Comparison of ENCODE assay signal across 26 cellular contexts in genomic region chr11:70028147-70028855, GRCh38. TPM values are rescaled to one million over a fixed set of nuclear protein-coding genes. Genes with fewer than 3 reads are reported as not detected.
"Had no signal": no experiment of that assay in that cellular context is flagged by ENCODE, and none has a peak within 500 bp of the region (broad histone marks: within the 10 kb centered on the region; RNA-seq: fewer than 3 reads in every experiment).

No MANE protein-coding gene starts in this region.

- ATAC-seq: foreskin keratinocyte; gastroesophageal sphincter; lower lobe of right lung; stimulated activated effector memory CD8-positive, alpha-beta T cell treated with anti-CD3 and anti-CD28 coated beads, Interleukin-12 subunit alpha, Interleukin-12 subunit beta, amount 100 ng/mL, for 72 hours had no signal

- H3K4me1 ChIP-seq: esophagus muscularis mucosa, foreskin keratinocyte, gastroesophageal sphincter, lower lobe of right lung, sigmoid colon, stomach had no signal

- H3K9me3 Mint-ChIP-seq: natural killer cell treated with Interleukin-12 subunit alpha and Interleukin-12 subunit beta and Interleukin-15 and Interleukin-18, amount 100 ng/mL, for 72 hours; neural crest cell; stimulated activated effector memory CD8-positive, alpha-beta T cell treated with anti-CD3 and anti-CD28 coated beads, Interleukin-12 subunit alpha, Interleukin-12 subunit beta, amount 100 ng/mL, for 72 hours had no signal

- H3K27ac Mint-ChIP-seq: memory B cell; natural killer cell treated with Interleukin-12 subunit alpha and Interleukin-12 subunit beta and Interleukin-15 and Interleukin-18, amount 100 ng/mL, for 72 hours; progenitor cell of endocrine pancreas; stimulated activated effector memory CD8-positive, alpha-beta T cell treated with anti-CD3 and anti-CD28 coated beads, Interleukin-12 subunit alpha, Interleukin-12 subunit beta, amount 100 ng/mL, for 72 hours had no signal

- H2AFZ ChIP-seq: hepatocyte had no signal

- H3K36me3 Mint-ChIP-seq: memory B cell; natural killer cell treated with Interleukin-12 subunit alpha and Interleukin-12 subunit beta and Interleukin-15 and Interleukin-18, amount 100 ng/mL, for 72 hours; stimulated activated effector memory CD8-positive, alpha-beta T cell treated with anti-CD3 and anti-CD28 coated beads, Interleukin-12 subunit alpha, Interleukin-12 subunit beta, amount 100 ng/mL, for 72 hours had no signal

- H3K27me3 ChIP-seq: foreskin keratinocyte, gastroesophageal sphincter, heart left ventricle, hepatocyte, neutrophil, sigmoid colon, thyroid gland had no signal

- H3K36me3 ChIP-seq: esophagus muscularis mucosa, gastroesophageal sphincter, heart left ventricle, left ventricle myocardium inferior, lower lobe of right lung, neutrophil, sigmoid colon, stomach, thyroid gland had no signal

- H3K4me1 Mint-ChIP-seq: memory B cell; stimulated activated effector memory CD8-positive, alpha-beta T cell treated with anti-CD3 and anti-CD28 coated beads, Interleukin-12 subunit alpha, Interleukin-12 subunit beta, amount 100 ng/mL, for 72 hours had no signal

- H3K4me2 ChIP-seq: hepatocyte had no signal

- H3K27ac ChIP-seq: dorsolateral prefrontal cortex, esophagus muscularis mucosa, foreskin keratinocyte, gastroesophageal sphincter, hepatocyte, left ventricle myocardium inferior, lower lobe of right lung, neutrophil, parathyroid adenoma, sigmoid colon, stomach, thyroid gland had no signal

- DNase-seq: dorsolateral prefrontal cortex; effector CD8-positive, alpha-beta T cell; foreskin keratinocyte; heart left ventricle; left cardiac atrium; left ventricle myocardium inferior; lower lobe of right lung; sigmoid colon; stimulated activated CD4-positive, alpha-beta T cell treated with anti-CD3 and anti-CD28 coated beads, Interleukin-4, amount 100 ng/mL, for 24 hours; stimulated activated naive CD4-positive, alpha-beta T cell treated with Interleukin-2 at 50 U/mL for 16 hours; stomach; thyroid gland; trophoblast cell had no signal

- FAIRE-seq: endothelial cell of umbilical vein, urothelium cell line had no signal

- H3K9ac ChIP-seq: parathyroid adenoma had no signal

- H3K9me3 ChIP-seq: lower lobe of right lung, neutrophil, sigmoid colon, thyroid gland had no signal

- H3K4me3 Mint-ChIP-seq: memory B cell; natural killer cell treated with Interleukin-12 subunit alpha and Interleukin-12 subunit beta and Interleukin-15 and Interleukin-18, amount 100 ng/mL, for 72 hours; neural crest cell; stimulated activated effector memory CD8-positive, alpha-beta T cell treated with anti-CD3 and anti-CD28 coated beads, Interleukin-12 subunit alpha, Interleukin-12 subunit beta, amount 100 ng/mL, for 72 hours had no signal

- H3K79me2 ChIP-seq: hepatocyte, parathyroid adenoma had no signal

- H3K4me3 ChIP-seq: dorsolateral prefrontal cortex, esophagus muscularis mucosa, gastroesophageal sphincter, heart left ventricle, hepatocyte, left ventricle myocardium inferior, lower lobe of right lung, sigmoid colon, stomach, thyroid gland had no signal

RNA-seq across cellular contexts. Expression of gene ANO1, which starts 49.8 kb away (rescaled TPM):
- total RNA-seq: mononuclear cell; natural killer cell treated with Interleukin-12 subunit alpha and Interleukin-12 subunit beta and Interleukin-15 and Interleukin-18, amount 100 ng/mL, for 72 hours; neural crest cell had no signal
